In the genomic region with DNA sequence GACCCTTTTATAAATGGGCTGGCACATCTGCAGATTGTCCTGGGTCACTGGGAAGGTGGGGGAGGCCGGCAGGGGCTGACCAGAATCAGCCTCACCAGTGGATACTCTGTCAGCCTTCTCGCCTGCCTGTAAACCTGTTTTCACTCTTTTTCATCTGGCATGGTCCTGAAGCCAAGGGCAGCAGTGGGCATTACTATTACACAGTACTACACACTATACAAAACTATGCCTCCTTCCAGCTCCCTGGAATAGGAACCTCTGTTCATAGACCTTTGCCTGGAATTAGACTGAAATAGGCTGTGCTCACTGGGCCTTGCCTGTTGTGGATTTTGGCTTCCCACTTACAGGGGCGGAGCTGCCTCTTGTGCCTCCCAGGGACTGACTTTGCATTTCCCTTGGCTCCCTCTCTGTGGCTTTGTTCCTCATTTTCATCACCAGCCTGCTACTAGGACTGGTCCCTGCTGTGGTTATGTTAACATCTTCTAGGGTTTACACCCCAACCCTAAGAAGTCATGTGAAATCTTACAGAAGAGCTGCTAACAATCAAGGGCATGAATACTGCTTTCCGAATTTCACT, we compare ENCODE assay signal across 11 cellular contexts.
DNase-seq lines count a peak whose midpoint lies in the region; ATAC-seq and TF ChIP-seq lines count a peak whose summit lies in the region.
"Had no signal": no experiment of that assay in that cellular context is flagged by ENCODE, and none has a peak within 500 bp of the region (broad histone marks: within the 10 kb centered on the region; RNA-seq: fewer than 3 reads in every experiment).

No MANE protein-coding gene starts in this region.

- peaks cover 99% of the 10 kb centered on the region for H3K79me2 ChIP-seq in SK-N-SH (ENCODE audit: insufficient read depth)

- no peak for TF ChIP-seq POLR2A in gastroesophageal sphincter (IDR thresholded peaks at IDR 0.05)

- DNase-seq in Daoy (ENCODE audit: low read depth) (peak; percentile 78), SK-N-SH (no peak), osteocyte (ENCODE audit: extremely low spot score, unreplicated experiment) (no peak), DMS53 treated with DMSO at 0.1 percent for 48 hours (lab: John Stamatoyannopoulos, UW; ENCODE audit: unreplicated experiment) (no peak), NCI-H1694 (lab: John Stamatoyannopoulos, UW) (no peak)
- DNase-seq: COR-L47, NCI-H2171 treated with DMSO at 0.1 percent for 48 hours had no signal

- no peaks in the 10 kb centered on the region for H3K9me3 Mint-ChIP-seq in osteocyte (ENCODE audit: unreplicated experiment)
- H3K9me3 Mint-ChIP-seq: central memory CD8-positive, alpha-beta T cell had no signal

- TF ChIP-seq RAD21 in SK-N-SH (IDR thresholded peaks at IDR 0.05; ENCODE audit: low read length): no peak

- no peaks in the 10 kb centered on the region for H3K9me2 ChIP-seq in SK-N-SH

- H3K4me3 Mint-ChIP-seq in osteocyte (ENCODE audit: unreplicated experiment): no peak overlapping the region
- H3K4me3 Mint-ChIP-seq: central memory CD8-positive, alpha-beta T cell had no signal

- TF ChIP-seq EP300 in SK-N-SH (IDR thresholded peaks at IDR 0.05; ENCODE audit: borderline replicate concordance in 1 of 2, low read depth in 1 of 2, low read length in 1 of 2) (no peak), gastroesophageal sphincter (IDR thresholded peaks at IDR 0.05) (no peak)

- H3F3A ChIP-seq in SK-N-SH (replicated peaks; ENCODE audit: insufficient read depth): no peaks in the 10 kb centered on the region

- H3K36me3 Mint-ChIP-seq in osteocyte (ENCODE audit: unreplicated experiment): peaks cover 13% of the 10 kb centered on the region

- H3K4me2 ChIP-seq in SK-N-SH: 0 out of 2 replicates have a peak overlapping the region, but pooled peaks have one; percentile 26

- H3K9ac ChIP-seq in SK-N-SH: no peak overlapping the region

- H3K9me3 ChIP-seq in SK-N-SH (no peaks in the 10 kb centered on the region), gastroesophageal sphincter (no peaks in the 10 kb centered on the region)

- peaks cover 49% of the 10 kb centered on the region for H3K4me1 Mint-ChIP-seq in osteocyte (ENCODE audit: unreplicated experiment)

- no peaks in the 10 kb centered on the region for H3K27me3 Mint-ChIP-seq in osteocyte (ENCODE audit: unreplicated experiment)
- H3K27me3 Mint-ChIP-seq: central memory CD8-positive, alpha-beta T cell had no signal

- POLR2A ChIA-PET in SK-N-SH (lab: Yijun Ruan, JAX): no interaction called here

- H3K27ac ChIP-seq in SK-N-SH (ENCODE audit: low read depth in 2 of 2, low read length in 1 of 2) (no peak overlapping the region), gastroesophageal sphincter (peak overlapping the region in 1 of 4 donors; percentile 45)

- H3K4me3 ChIP-seq in SK-N-SH (ENCODE audit: low read depth in 2 of 2, low read length in 1 of 2) (no peak overlapping the region), gastroesophageal sphincter (no peak overlapping the region)

- TF ChIP-seq CTCF in SK-N-SH (IDR thresholded peaks at IDR 0.05) (no peak), gastroesophageal sphincter (IDR thresholded peaks at IDR 0.05) (no peak), osteocyte (IDR thresholded peaks at IDR 0.05) (no peak)

- H2AFZ ChIP-seq in SK-N-SH (ENCODE audit: low read depth): no peak overlapping the region

- H3K27me3 ChIP-seq in SK-N-SH (ENCODE audit: insufficient read depth) (no peaks in the 10 kb centered on the region), gastroesophageal sphincter (no peaks in the 10 kb centered on the region)

- WGBS in SK-N-SH (ENCODE audit: low lambda C conversion rate): 74% methylated on average over 4 of the region's 4 CpGs
- 50 to 79% methylated on average over 2 to 3 of the region's 4 CpGs for WGBS in gastroesophageal sphincter (ENCODE audit: low coverage in 1 of 2), 2 donors

- H4K20me1 ChIP-seq in SK-N-SH (ENCODE audit: insufficient read depth): peaks cover 24% of the 10 kb centered on the region; the same call in 1 of the 2 replicates

- peak overlapping the region; percentile 73 for H3K27ac Mint-ChIP-seq in osteocyte (ENCODE audit: unreplicated experiment)

- ATAC-seq in gastroesophageal sphincter (peak; percentile 28), HG03045 (IDR thresholded peaks at IDR 0.05; ENCODE audit: unreplicated experiment) (no peak), GM18861 (IDR thresholded peaks at IDR 0.05; ENCODE audit: unreplicated experiment) (no peak)

- peaks cover 6 to 32% of the 10 kb centered on the region in 2 experiments for H3K4me1 ChIP-seq in SK-N-SH (ENCODE audit: control insufficient read depth in 1 of 2, insufficient read depth in 2 of 2, low read depth in 1 of 2, low read length in 1 of 2)
- peaks cover 0 to 47% (median 7%) of the 10 kb centered on the region in 3 donors for H3K4me1 ChIP-seq in gastroesophageal sphincter

- CTCF ChIA-PET in SK-N-SH (lab: Yijun Ruan, JAX): no interaction called here

- H3K36me3 ChIP-seq in SK-N-SH (replicated peaks in 1 of 2; ENCODE audit: control insufficient read depth in 1 of 2, insufficient read depth in 2 of 2, low read length in 1 of 2): peaks cover 0 to 10% of the 10 kb centered on the region in 2 experiments
- H3K36me3 ChIP-seq in gastroesophageal sphincter: no peaks in the 10 kb centered on the region

TF ChIP-seq in SK-N-SH, 30 proteins besides CTCF, POLR2A, EP300 and RAD21:
- TF ChIP-seq JUND (IDR thresholded peaks at IDR 0.05) (no peak), GATA2 (CRISPR knock-in tag; IDR thresholded peaks at IDR 0.05) (no peak), POLR2AphosphoS5 (IDR thresholded peaks at IDR 0.05; ENCODE audit: low read depth, low read length) (no peak), RXRA (IDR thresholded peaks at IDR 0.05; ENCODE audit: borderline replicate concordance, low read depth) (no peak), YY1 (IDR thresholded peaks at IDR 0.05; ENCODE audit: low read depth) (no peak), SMC3 (IDR thresholded peaks at IDR 0.05; ENCODE audit: low read depth, low read length) (no peak), FOXJ3 (CRISPR knock-in tag; IDR thresholded peaks at IDR 0.05) (no peak), TEAD4 (IDR thresholded peaks at IDR 0.05; ENCODE audit: borderline replicate concordance, insufficient read depth) (no peak), CHD2 (IDR thresholded peaks at IDR 0.05; ENCODE audit: low read length, partially characterized antibody) (no peak), SIN3A (IDR thresholded peaks at IDR 0.05; ENCODE audit: borderline replicate concordance, low read depth, low read length) (no peak), FOXM1 (IDR thresholded peaks at IDR 0.05; ENCODE audit: low read depth) (no peak), GABPA (IDR thresholded peaks at IDR 0.05; ENCODE audit: low read depth) (no peak), NFIC (IDR thresholded peaks at IDR 0.05; ENCODE audit: borderline replicate concordance) (no peak)
- TF ChIP-seq, protein P1, sequence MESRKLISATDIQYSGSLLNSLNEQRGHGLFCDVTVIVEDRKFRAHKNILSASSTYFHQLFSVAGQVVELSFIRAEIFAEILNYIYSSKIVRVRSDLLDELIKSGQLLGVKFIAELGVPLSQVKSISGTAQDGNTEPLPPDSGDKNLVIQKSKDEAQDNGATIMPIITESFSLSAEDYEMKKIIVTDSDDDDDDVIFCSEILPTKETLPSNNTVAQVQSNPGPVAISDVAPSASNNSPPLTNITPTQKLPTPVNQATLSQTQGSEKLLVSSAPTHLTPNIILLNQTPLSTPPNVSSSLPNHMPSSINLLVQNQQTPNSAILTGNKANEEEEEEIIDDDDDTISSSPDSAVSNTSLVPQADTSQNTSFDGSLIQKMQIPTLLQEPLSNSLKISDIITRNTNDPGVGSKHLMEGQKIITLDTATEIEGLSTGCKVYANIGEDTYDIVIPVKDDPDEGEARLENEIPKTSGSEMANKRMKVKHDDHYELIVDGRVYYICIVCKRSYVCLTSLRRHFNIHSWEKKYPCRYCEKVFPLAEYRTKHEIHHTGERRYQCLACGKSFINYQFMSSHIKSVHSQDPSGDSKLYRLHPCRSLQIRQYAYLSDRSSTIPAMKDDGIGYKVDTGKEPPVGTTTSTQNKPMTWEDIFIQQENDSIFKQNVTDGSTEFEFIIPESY (IDR thresholded peaks at IDR 0.05; ENCODE audit: borderline replicate concordance, low read depth): no peak
TF ChIP-seq in SK-N-SH: peak in this region for 0.
